Comparison of ENCODE assay signal across 1 cellular context in the genomic region with DNA sequence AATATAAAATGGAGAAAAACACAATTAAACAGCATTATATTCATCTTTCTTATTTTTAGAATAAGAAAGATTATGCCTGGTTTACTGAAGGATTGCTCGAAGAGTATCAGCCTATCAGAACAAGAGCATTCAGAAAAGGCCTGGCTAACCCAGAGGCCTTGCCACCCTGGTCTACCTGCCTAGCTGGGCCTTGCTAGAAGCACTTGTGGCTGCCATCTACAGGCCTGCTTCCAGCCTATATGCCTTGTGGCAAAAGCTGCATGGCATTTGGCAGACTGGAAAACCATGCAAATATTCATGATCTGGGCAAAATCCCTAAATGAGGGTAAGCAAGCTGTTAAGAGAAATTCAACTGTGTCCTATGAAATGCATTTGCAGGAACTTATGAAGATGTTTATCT.
TF ChIP-seq lines count a peak whose summit lies in the region.

No MANE protein-coding gene starts in this region.

TF ChIP-seq in GM23338, 12 proteins besides CTCF, POLR2A, EP300 and RAD21 (continued from another document):
- TF ChIP-seq, protein P1, sequence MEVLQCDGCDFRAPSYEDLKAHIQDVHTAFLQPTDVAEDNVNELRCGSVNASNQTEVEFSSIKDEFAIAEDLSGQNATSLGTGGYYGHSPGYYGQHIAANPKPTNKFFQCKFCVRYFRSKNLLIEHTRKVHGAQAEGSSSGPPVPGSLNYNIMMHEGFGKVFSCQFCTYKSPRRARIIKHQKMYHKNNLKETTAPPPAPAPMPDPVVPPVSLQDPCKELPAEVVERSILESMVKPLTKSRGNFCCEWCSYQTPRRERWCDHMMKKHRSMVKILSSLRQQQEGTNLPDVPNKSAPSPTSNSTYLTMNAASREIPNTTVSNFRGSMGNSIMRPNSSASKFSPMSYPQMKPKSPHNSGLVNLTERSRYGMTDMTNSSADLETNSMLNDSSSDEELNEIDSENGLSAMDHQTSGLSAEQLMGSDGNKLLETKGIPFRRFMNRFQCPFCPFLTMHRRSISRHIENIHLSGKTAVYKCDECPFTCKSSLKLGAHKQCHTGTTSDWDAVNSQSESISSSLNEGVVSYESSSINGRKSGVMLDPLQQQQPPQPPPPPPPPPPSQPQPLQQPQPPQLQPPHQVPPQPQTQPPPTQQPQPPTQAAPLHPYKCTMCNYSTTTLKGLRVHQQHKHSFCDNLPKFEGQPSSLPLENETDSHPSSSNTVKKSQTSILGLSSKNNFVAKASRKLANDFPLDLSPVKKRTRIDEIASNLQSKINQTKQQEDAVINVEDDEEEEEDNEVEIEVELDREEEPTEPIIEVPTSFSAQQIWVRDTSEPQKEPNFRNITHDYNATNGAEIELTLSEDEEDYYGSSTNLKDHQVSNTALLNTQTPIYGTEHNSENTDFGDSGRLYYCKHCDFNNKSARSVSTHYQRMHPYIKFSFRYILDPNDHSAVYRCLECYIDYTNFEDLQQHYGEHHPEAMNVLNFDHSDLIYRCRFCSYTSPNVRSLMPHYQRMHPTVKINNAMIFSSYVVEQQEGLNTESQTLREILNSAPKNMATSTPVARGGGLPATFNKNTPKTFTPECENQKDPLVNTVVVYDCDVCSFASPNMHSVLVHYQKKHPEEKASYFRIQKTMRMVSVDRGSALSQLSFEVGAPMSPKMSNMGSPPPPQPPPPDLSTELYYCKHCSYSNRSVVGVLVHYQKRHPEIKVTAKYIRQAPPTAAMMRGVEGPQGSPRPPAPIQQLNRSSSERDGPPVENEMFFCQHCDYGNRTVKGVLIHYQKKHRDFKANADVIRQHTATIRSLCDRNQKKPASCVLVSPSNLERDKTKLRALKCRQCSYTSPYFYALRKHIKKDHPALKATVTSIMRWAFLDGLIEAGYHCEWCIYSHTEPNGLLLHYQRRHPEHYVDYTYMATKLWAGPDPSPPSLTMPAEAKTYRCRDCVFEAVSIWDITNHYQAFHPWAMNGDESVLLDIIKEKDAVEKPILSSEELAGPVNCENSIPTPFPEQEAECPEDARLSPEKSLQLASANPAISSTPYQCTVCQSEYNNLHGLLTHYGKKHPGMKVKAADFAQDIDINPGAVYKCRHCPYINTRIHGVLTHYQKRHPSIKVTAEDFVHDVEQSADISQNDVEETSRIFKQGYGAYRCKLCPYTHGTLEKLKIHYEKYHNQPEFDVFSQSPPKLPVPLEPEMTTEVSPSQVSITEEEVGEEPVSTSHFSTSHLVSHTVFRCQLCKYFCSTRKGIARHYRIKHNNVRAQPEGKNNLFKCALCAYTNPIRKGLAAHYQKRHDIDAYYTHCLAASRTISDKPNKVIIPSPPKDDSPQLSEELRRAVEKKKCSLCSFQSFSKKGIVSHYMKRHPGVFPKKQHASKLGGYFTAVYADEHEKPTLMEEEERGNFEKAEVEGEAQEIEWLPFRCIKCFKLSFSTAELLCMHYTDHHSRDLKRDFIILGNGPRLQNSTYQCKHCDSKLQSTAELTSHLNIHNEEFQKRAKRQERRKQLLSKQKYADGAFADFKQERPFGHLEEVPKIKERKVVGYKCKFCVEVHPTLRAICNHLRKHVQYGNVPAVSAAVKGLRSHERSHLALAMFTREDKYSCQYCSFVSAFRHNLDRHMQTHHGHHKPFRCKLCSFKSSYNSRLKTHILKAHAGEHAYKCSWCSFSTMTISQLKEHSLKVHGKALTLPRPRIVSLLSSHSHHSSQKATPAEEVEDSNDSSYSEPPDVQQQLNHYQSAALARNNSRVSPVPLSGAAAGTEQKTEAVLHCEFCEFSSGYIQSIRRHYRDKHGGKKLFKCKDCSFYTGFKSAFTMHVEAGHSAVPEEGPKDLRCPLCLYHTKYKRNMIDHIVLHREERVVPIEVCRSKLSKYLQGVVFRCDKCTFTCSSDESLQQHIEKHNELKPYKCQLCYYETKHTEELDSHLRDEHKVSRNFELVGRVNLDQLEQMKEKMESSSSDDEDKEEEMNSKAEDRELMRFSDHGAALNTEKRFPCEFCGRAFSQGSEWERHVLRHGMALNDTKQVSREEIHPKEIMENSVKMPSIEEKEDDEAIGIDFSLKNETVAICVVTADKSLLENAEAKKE (CRISPR knock-in tag; IDR thresholded peaks at IDR 0.05): no peak
- TF ChIP-seq POLR2AphosphoS5 (IDR thresholded peaks at IDR 0.05; ENCODE audit: low read depth) (no peak), CREB1 (CRISPR knock-in tag; IDR thresholded peaks at IDR 0.05; ENCODE audit: low read depth) (no peak), EZH2phosphoT487 (IDR thresholded peaks at IDR 0.05; ENCODE audit: unreplicated experiment) (no peak), NANOG (IDR thresholded peaks at IDR 0.05; ENCODE audit: borderline replicate concordance) (no peak), STAT1 (IDR thresholded peaks at IDR 0.05; ENCODE audit: unreplicated experiment) (no peak), EZH2 (IDR thresholded peaks at IDR 0.05; ENCODE audit: low read depth, unreplicated experiment) (no peak)
- TF ChIP-seq, protein P2, sequence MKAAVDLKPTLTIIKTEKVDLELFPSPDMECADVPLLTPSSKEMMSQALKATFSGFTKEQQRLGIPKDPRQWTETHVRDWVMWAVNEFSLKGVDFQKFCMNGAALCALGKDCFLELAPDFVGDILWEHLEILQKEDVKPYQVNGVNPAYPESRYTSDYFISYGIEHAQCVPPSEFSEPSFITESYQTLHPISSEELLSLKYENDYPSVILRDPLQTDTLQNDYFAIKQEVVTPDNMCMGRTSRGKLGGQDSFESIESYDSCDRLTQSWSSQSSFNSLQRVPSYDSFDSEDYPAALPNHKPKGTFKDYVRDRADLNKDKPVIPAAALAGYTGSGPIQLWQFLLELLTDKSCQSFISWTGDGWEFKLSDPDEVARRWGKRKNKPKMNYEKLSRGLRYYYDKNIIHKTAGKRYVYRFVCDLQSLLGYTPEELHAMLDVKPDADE (IDR thresholded peaks at IDR 0.05): no peak
TF ChIP-seq in GM23338: peak in this region for 0.
